8 cellular contexts compared by ENCODE assay signal in the genomic region with DNA sequence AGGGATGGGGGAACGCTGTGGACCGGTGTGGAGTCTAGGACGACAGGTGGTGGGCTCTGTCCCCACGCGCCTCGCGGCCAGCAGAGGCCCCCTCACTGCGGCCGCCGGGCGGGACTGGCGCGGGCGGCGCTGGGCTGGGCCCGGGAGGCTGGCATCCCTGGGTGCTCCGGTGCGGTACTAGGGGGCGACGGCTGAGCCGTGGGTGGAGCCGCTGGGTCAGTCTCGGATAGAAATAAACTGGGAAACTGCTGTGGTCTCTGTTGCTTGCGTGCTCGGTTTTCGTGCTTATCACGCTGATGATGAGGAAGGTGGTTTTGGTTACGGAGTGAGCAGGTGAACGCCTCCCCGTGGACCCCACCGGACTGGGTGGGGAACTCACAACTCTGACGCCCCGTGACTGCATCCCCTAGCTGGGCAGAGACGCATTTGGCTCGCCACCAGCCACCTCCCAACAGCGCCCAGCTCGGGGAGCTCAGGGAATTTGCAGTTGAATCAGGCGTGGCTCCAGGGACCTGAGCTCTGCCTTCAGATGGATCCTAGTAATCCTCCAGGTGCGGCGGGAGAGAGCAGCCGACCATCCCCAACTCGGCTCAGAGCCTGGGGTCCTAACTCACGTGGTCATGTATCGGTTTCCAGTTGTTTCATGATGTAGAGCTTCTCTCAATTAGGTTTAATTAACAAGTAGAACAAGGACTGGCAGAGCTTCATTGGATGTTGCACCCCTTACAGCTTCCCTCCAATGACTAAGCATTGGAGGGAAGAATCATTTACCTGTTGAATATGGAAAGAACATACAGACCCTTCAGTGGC. TPM values are rescaled to one million over a fixed set of nuclear protein-coding genes. Genes with fewer than 3 reads are reported as not detected.
DNase-seq lines count a peak whose midpoint lies in the region; ATAC-seq and TF ChIP-seq lines count a peak whose summit lies in the region.

No MANE protein-coding gene starts in this region.

- H3K36me3 Mint-ChIP-seq in activated CD4-positive, alpha-beta T cell treated with anti-CD3 and anti-CD28 coated beads, Interleukin-2, amount 10 ng/mL, durations not matched to agents 24 days and 14 days (ENCODE audit: low read depth): no peaks in the 10 kb centered on the region

- H3K4me3 Mint-ChIP-seq in activated CD4-positive, alpha-beta T cell treated with anti-CD3 and anti-CD28 coated beads, Interleukin-2, amount 10 ng/mL, durations not matched to agents 24 days and 14 days: peak overlapping the region; percentile 65

- no peaks in the 10 kb centered on the region for H3K36me3 ChIP-seq in left lung

- ATAC-seq in left lung: peak; percentile 68

- H3K4me1 Mint-ChIP-seq in activated CD4-positive, alpha-beta T cell treated with anti-CD3 and anti-CD28 coated beads, Interleukin-2, amount 10 ng/mL, durations not matched to agents 24 days and 14 days: peaks cover 16% of the 10 kb centered on the region

- H3K9me3 Mint-ChIP-seq in activated CD4-positive, alpha-beta T cell treated with anti-CD3 and anti-CD28 coated beads, Interleukin-2, amount 10 ng/mL, durations not matched to agents 24 days and 14 days: peaks cover 10% of the 10 kb centered on the region

- peaks cover 29% of the 10 kb centered on the region for H3K27me3 Mint-ChIP-seq in activated CD4-positive, alpha-beta T cell treated with anti-CD3 and anti-CD28 coated beads, Interleukin-2, amount 10 ng/mL, durations not matched to agents 24 days and 14 days

- peaks cover 7 to 48% of the 10 kb centered on the region in 2 donors for H3K27me3 ChIP-seq in left lung

- H3K27ac ChIP-seq in left lung: no peak overlapping the region

- DNase-seq in activated CD4-positive, alpha-beta T cell treated with anti-CD3 and anti-CD28 coated beads, Interleukin-2, amount 10 ng/mL, durations not matched to agents 24 days and 14 days: peak; percentile 56
- no peak for DNase-seq in activated CD4-positive, alpha-beta T cell treated with anti-CD3 and anti-CD28 coated beads for 48 hours
- DNase-seq in NCI-H69 (lab: John Stamatoyannopoulos, UW): peak; percentile 86
- DNase-seq in choroid plexus epithelial cell (ENCODE audit: low read depth): no peak
- DNase-seq in left lung: peak; percentile 30 to 68
- peak; percentile 42 for DNase-seq in superior temporal gyrus (ENCODE audit: extremely low spot score)
- DNase-seq in middle frontal gyrus (ENCODE audit: extremely low spot score, low spot score): no peak
- DNase-seq in NCI-H446 treated with DMSO at 0.1 percent for 48 hours (lab: John Stamatoyannopoulos, UW): no peak

- H3K4me3 ChIP-seq in choroid plexus epithelial cell (ENCODE audit: low read depth, low read length) (peak overlapping the region; percentile 63), left lung (peak overlapping the region in 1 of 2 donors; percentile 14)

- H3K9me3 ChIP-seq in left lung: no peaks in the 10 kb centered on the region

- TF ChIP-seq CTCF in choroid plexus epithelial cell (conservative IDR thresholded peaks at IDR 0.05; ENCODE audit: low read depth, low read length): peak; percentile 25
- no peak for TF ChIP-seq CTCF in left lung (IDR thresholded peaks at IDR 0.05)

- peaks cover 7 to 8% of the 10 kb centered on the region in 2 donors for H3K4me1 ChIP-seq in left lung

- intact Hi-C loops in activated CD4-positive, alpha-beta T cell treated with anti-CD3 and anti-CD28 coated beads, Interleukin-2, amount 10 ng/mL, durations not matched to agents 24 days and 14 days (cut with micrococcal nuclease): no loop called here
- intact Hi-C loops in left lung (cut with DNase I): no loop called here

- no peak overlapping the region for H3K27ac Mint-ChIP-seq in activated CD4-positive, alpha-beta T cell treated with anti-CD3 and anti-CD28 coated beads, Interleukin-2, amount 10 ng/mL, durations not matched to agents 24 days and 14 days

RNA-seq across cellular contexts. Expression of a gene that starts 32.1 kb away (rescaled TPM):
- 26.7 and 28.7 TPM in 2 replicates for total RNA-seq in activated CD4-positive, alpha-beta T cell treated with anti-CD3 and anti-CD28 coated beads, Interleukin-2, amount 10 ng/mL, durations not matched to agents 24 days and 14 days
- 10 to 100 TPM; 19.7 to 33.7 TPM for total RNA-seq in left lung

RNA-seq across cellular contexts. Expression of a gene that starts 38.4 kb away (rescaled TPM):
- total RNA-seq in activated CD4-positive, alpha-beta T cell treated with anti-CD3 and anti-CD28 coated beads, Interleukin-2, amount 10 ng/mL, durations not matched to agents 24 days and 14 days: not detected in 2 replicates
- total RNA-seq in left lung: 1 to 10 TPM; 1.5 to 2.1 TPM

Comparison
In these comparisons a context has a peak if more than half of its experiments do, and no peak if none do; other contexts are left out.
1. DNase-seq: peak in activated CD4-positive, alpha-beta T cell treated with anti-CD3 and anti-CD28 coated beads, Interleukin-2, amount 10 ng/mL, durations not matched to agents 24 days and 14 days (single experiment), NCI-H69 (single experiment), left lung (2 of 2) and superior temporal gyrus (single experiment); none in activated CD4-positive, alpha-beta T cell treated with anti-CD3 and anti-CD28 coated beads for 48 hours (single experiment), choroid plexus epithelial cell (single experiment), middle frontal gyrus (single experiment) and NCI-H446 treated with DMSO at 0.1 percent for 48 hours (single experiment).